In genomic region chr5:59828623-59829022, GRCh38 we compare ENCODE assay signal across 25 cellular contexts.
"Had no signal": no experiment of that assay in that cellular context is flagged by ENCODE, and none has a peak within 500 bp of the region (broad histone marks: within the 10 kb centered on the region; RNA-seq: fewer than 3 reads in every experiment).

No MANE protein-coding gene starts in this region.

- H3K27me3 Mint-ChIP-seq: activated CD8-positive, alpha-beta memory T cell treated with anti-CD3 and anti-CD28 coated beads, Interleukin-2, amount 10 ng/mL, durations not matched to agents 7 days and 5 days had no signal

- H3K9me3 Mint-ChIP-seq: activated naive CD4-positive, alpha-beta T cell treated with anti-CD3 and anti-CD28 coated beads, Interleukin-2, amount 50 U/mL, for 24 hours; activated naive CD8-positive, alpha-beta T cell treated with anti-CD3 and anti-CD28 coated beads, Interleukin-2, amount 50 U/mL, for 24 hours; activated T-helper 2 cell treated with anti-CD3 and anti-CD28 coated beads, Interferon-gamma antibody, Interleukin-2, Interleukin-4, amounts not matched to agents 10 μg/mL and 5 μg/mL and 100 μg/mL, durations not matched to agents 14 hours and 24 hours and 36 hours; natural killer cell treated with Interleukin-12 subunit alpha and Interleukin-12 subunit beta and Interleukin-15 and Interleukin-18, amount 100 ng/mL, for 72 hours had no signal

- H3K9me3 ChIP-seq: body of pancreas, gastrocnemius medialis, tibial nerve had no signal

- H3K4me3 Mint-ChIP-seq: activated CD4-positive, alpha-beta T cell treated with anti-CD3 and anti-CD28 coated beads for 36 hours; activated CD8-positive, alpha-beta memory T cell treated with anti-CD3 and anti-CD28 coated beads, Interleukin-2, amount 10 ng/mL, durations not matched to agents 7 days and 5 days; activated CD8-positive, alpha-beta T cell treated with anti-CD3 and anti-CD28 coated beads, Interleukin-2, amount 10 ng/mL, durations not matched to agents 7 days and 5 days; activated naive CD4-positive, alpha-beta T cell treated with anti-CD3 and anti-CD28 coated beads, Interleukin-2, amount 50 U/mL, for 24 hours; activated naive CD8-positive, alpha-beta T cell treated with anti-CD3 and anti-CD28 coated beads, Interleukin-2, amount 50 U/mL, for 24 hours; natural killer cell treated with Interleukin-12 subunit alpha and Interleukin-12 subunit beta and Interleukin-15 and Interleukin-18, amount 100 ng/mL, for 72 hours had no signal

- H3K4me1 ChIP-seq: body of pancreas, gastrocnemius medialis had no signal

- H3K4me2 ChIP-seq: hepatocyte had no signal

- H3K36me3 ChIP-seq: gastrocnemius medialis, tibial nerve had no signal

- FAIRE-seq: colon had no signal

- H3K36me3 Mint-ChIP-seq: activated CD8-positive, alpha-beta memory T cell treated with anti-CD3 and anti-CD28 coated beads, Interleukin-2, amount 10 ng/mL, durations not matched to agents 7 days and 5 days; activated naive CD4-positive, alpha-beta T cell treated with anti-CD3 and anti-CD28 coated beads, Interleukin-2, amount 50 U/mL, for 24 hours; natural killer cell treated with Interleukin-12 subunit alpha and Interleukin-12 subunit beta and Interleukin-15 and Interleukin-18, amount 100 ng/mL, for 72 hours had no signal

- H3K4me3 ChIP-seq: body of pancreas, gastrocnemius medialis, hepatocyte, tibial nerve had no signal

- H2AFZ ChIP-seq: hepatocyte had no signal

- H3K4me1 Mint-ChIP-seq: activated CD4-positive, alpha-beta T cell treated with anti-CD3 and anti-CD28 coated beads for 36 hours; activated CD8-positive, alpha-beta memory T cell treated with anti-CD3 and anti-CD28 coated beads, Interleukin-2, amount 10 ng/mL, durations not matched to agents 7 days and 5 days; activated naive CD4-positive, alpha-beta T cell treated with anti-CD3 and anti-CD28 coated beads, Interleukin-2, amount 50 U/mL, for 24 hours; activated naive CD8-positive, alpha-beta T cell treated with anti-CD3 and anti-CD28 coated beads, Interleukin-2, amount 50 U/mL, for 24 hours had no signal

- H3K27me3 ChIP-seq: body of pancreas, gastrocnemius medialis, hepatocyte, tibial nerve had no signal

- H3K79me2 ChIP-seq: hepatocyte had no signal

- H3K27ac ChIP-seq: body of pancreas, gastrocnemius medialis, hepatocyte, tibial nerve had no signal

- ATAC-seq: activated CD4-positive, alpha-beta T cell treated with anti-CD3 and anti-CD28 coated beads for 36 hours; activated CD8-positive, alpha-beta memory T cell treated with anti-CD3 and anti-CD28 coated beads, Interleukin-2, amount 10 ng/mL, durations not matched to agents 7 days and 5 days; activated CD8-positive, alpha-beta T cell treated with anti-CD3 and anti-CD28 coated beads, Interleukin-2, amount 10 ng/mL, durations not matched to agents 7 days and 5 days; activated naive CD8-positive, alpha-beta T cell treated with anti-CD3 and anti-CD28 coated beads, Interleukin-2, amount 50 U/mL, for 24 hours; body of pancreas; gastrocnemius medialis; left colon; natural killer cell treated with Interleukin-12 subunit alpha and Interleukin-12 subunit beta and Interleukin-15 and Interleukin-18, amount 100 ng/mL, for 72 hours; right cardiac atrium had no signal

- DNase-seq: activated CD4-positive, alpha-beta T cell treated with anti-CD3 and anti-CD28 coated beads for 36 hours; activated CD4-positive, CD25-positive, alpha-beta regulatory T cell; activated CD8-positive, alpha-beta memory T cell treated with anti-CD3 and anti-CD28 coated beads, Interleukin-2, amount 10 ng/mL, durations not matched to agents 7 days and 5 days; activated CD8-positive, alpha-beta T cell treated with anti-CD3 and anti-CD28 coated beads, Interleukin-2, amount 10 ng/mL, durations not matched to agents 7 days and 5 days; activated naive CD8-positive, alpha-beta T cell treated with anti-CD3 and anti-CD28 coated beads, Interleukin-2, amount 50 U/mL, for 24 hours; activated T-cell treated with anti-CD3 and anti-CD28 coated beads, Interleukin-2, amount 50 U/mL, for 48 hours; amygdala; body of pancreas; dermis blood vessel endothelial cell; effector CD4-positive, alpha-beta T cell; gastrocnemius medialis; glutamatergic neuron; kidney; left colon; posterior cingulate gyrus; right cardiac atrium; stimulated activated CD4-positive, alpha-beta T cell treated with anti-CD3 and anti-CD28 coated beads, Interleukin-2, amount 100 ng/mL, for 48 hours; stimulated activated naive CD4-positive, alpha-beta T cell treated with Interleukin-2 at 50 U/mL for 16 hours; T-helper 2 cell had no signal

- H3K27ac Mint-ChIP-seq: activated CD4-positive, alpha-beta T cell treated with anti-CD3 and anti-CD28 coated beads for 36 hours; activated CD8-positive, alpha-beta memory T cell treated with anti-CD3 and anti-CD28 coated beads, Interleukin-2, amount 10 ng/mL, durations not matched to agents 7 days and 5 days; activated CD8-positive, alpha-beta T cell treated with anti-CD3 and anti-CD28 coated beads, Interleukin-2, amount 10 ng/mL, durations not matched to agents 7 days and 5 days; activated naive CD4-positive, alpha-beta T cell treated with anti-CD3 and anti-CD28 coated beads, Interleukin-2, amount 50 U/mL, for 24 hours; activated naive CD8-positive, alpha-beta T cell treated with anti-CD3 and anti-CD28 coated beads, Interleukin-2, amount 50 U/mL, for 24 hours; activated T-helper 2 cell treated with anti-CD3 and anti-CD28 coated beads, Interferon-gamma antibody, Interleukin-2, Interleukin-4, amounts not matched to agents 10 μg/mL and 5 μg/mL and 100 μg/mL, durations not matched to agents 14 hours and 24 hours and 36 hours; natural killer cell treated with Interleukin-12 subunit alpha and Interleukin-12 subunit beta and Interleukin-15 and Interleukin-18, amount 100 ng/mL, for 72 hours had no signal
